In genomic region chr5:94967525-94967924, GRCh38 we compare ENCODE assay signal across 27 cellular contexts.
"Had no signal": no experiment of that assay in that cellular context is flagged by ENCODE, and none has a peak within 500 bp of the region (broad histone marks: within the 10 kb centered on the region; RNA-seq: fewer than 3 reads in every experiment).

No MANE protein-coding gene starts in this region.

- DNase-seq: colonic mucosa; cortex of kidney; dermis blood vessel endothelial cell; dorsolateral prefrontal cortex; effector CD4-positive, alpha-beta T cell; effector CD8-positive, alpha-beta T cell; effector memory CD4-positive, alpha-beta T cell; effector memory CD8-positive, alpha-beta T cell; endodermal cell; esophagus squamous epithelium; foreskin fibroblast; foreskin keratinocyte; foreskin melanocyte; gastrocnemius medialis; glutamatergic neuron; head of caudate nucleus; heart left ventricle; heart right ventricle had no signal

- H3K27me3 ChIP-seq: colonic mucosa, dorsolateral prefrontal cortex, esophagus muscularis mucosa, esophagus squamous epithelium, foreskin keratinocyte, gastrocnemius medialis, gastroesophageal sphincter, heart left ventricle, heart right ventricle had no signal

- H3K27ac ChIP-seq: colonic mucosa, coronary artery, dorsolateral prefrontal cortex, epithelial cell of prostate, esophagus muscularis mucosa, esophagus squamous epithelium, foreskin keratinocyte, gastrocnemius medialis, gastroesophageal sphincter, heart left ventricle, heart right ventricle had no signal

- H3K4me3 ChIP-seq: colonic mucosa, coronary artery, dorsolateral prefrontal cortex, esophagus muscularis mucosa, esophagus squamous epithelium, gastrocnemius medialis, gastroesophageal sphincter, heart left ventricle, heart right ventricle had no signal

- H3K36me3 ChIP-seq: colonic mucosa, esophagus muscularis mucosa, esophagus squamous epithelium, gastrocnemius medialis, gastroesophageal sphincter, heart left ventricle, heart right ventricle had no signal

- ATAC-seq: effector memory CD8-positive, alpha-beta T cell; esophagus mucosa; foreskin keratinocyte; gastrocnemius medialis; gastroesophageal sphincter; heart left ventricle; heart right ventricle had no signal

- FAIRE-seq: colon, endometrium, endothelial cell of umbilical vein, frontal cortex had no signal

- H3K4me1 ChIP-seq: colonic mucosa, esophagus muscularis mucosa, esophagus squamous epithelium, foreskin keratinocyte, gastrocnemius medialis, gastroesophageal sphincter had no signal

- H3K9me3 ChIP-seq: colonic mucosa, esophagus squamous epithelium, gastrocnemius medialis had no signal
